18 cellular contexts compared by ENCODE assay signal in the genomic region with DNA sequence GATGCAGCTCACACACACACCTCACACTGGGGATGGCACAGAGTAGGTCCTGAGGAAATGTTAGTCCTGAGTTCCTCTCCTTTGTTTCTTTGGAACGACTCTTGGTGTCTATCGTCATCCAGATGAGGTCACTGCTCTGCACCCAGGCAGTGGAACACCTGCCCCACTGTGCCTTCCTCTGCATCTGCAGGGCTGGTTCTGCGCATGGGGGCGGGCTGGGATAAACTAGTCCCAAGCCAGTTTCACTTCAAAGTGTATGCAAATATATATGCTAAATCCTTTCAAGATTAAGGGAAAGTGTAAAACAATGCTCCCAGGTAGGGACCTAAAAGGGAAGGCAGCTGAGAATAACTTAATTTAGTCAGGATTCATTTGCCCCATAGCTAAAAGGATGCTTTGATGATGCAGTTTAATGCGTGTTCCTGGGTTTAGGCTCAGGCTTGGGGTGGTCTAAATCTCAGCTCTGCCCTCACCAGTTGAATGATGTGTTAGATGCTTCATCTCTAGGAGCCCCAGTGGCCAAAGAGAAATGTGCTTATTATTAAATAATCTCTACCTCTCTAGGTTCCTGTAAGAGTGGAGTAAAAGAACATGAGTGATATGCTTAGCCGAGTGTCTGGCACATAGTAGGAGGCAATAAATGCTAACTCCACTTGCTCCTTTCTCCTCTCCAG. TPM values are rescaled to one million over a fixed set of nuclear protein-coding genes. Genes with fewer than 3 reads are reported as not detected.
DNase-seq lines count a peak whose midpoint lies in the region; ATAC-seq, FAIRE-seq and TF ChIP-seq lines count a peak whose summit lies in the region.
"Had no signal": no experiment of that assay in that cellular context is flagged by ENCODE, and none has a peak within 500 bp of the region (broad histone marks: within the 10 kb centered on the region; RNA-seq: fewer than 3 reads in every experiment).

No MANE protein-coding gene starts in this region.

- no peak overlapping the region for H2BK15ac ChIP-seq in H1 (ENCODE audit: low read length)

- H2AK5ac ChIP-seq in H1 (ENCODE audit: low read depth, low read length), result no peak overlapping the region

- POLR2A ChIA-PET in H1 (lab: Charles Lee; ENCODE audit: partially characterized antibody), result no interaction called here

- H3K4ac ChIP-seq in H1 (replicated peaks; ENCODE audit: insufficient read length, low read depth, low read length), result no peak overlapping the region

- no peak overlapping the region; a peak in 1 of 7 replicates for H3K9ac ChIP-seq in H1 (replicated peaks in 1 of 4; ENCODE audit: extremely low read depth in 1 of 4, low read depth in 3 of 4, low read length in 3 of 4)

- H2BK20ac ChIP-seq in H1 (ENCODE audit: low read length), result no peak overlapping the region

- H4K8ac ChIP-seq in H1 (ENCODE audit: extremely low read depth, insufficient read depth, low read length), result no peak overlapping the region

- ATAC-seq in GM18870 (IDR thresholded peaks at IDR 0.05; ENCODE audit: unreplicated experiment) (peak; percentile 39), GM21619 (IDR thresholded peaks at IDR 0.05; ENCODE audit: unreplicated experiment) (peak; percentile 41), HG03064 (IDR thresholded peaks at IDR 0.05; ENCODE audit: low read depth, unreplicated experiment) (peak; percentile 24)
- ATAC-seq: naive thymus-derived CD8-positive, alpha-beta T cell had no signal

- CTCF ChIA-PET in H1 (lab: Charles Lee; ENCODE audit: partially characterized antibody), result interaction anchor here (1.0 to 1.2 kb wide), 2 partner anchors 45 to 346 kb away, joined by 3 to 5 read pairs; no protein-coding TSS in a partner anchor

- no peaks in the 10 kb centered on the region for H3K79me1 ChIP-seq in H1 (ENCODE audit: low read depth, low read length)

- TF ChIP-seq EP300 in H1 (IDR thresholded peaks at IDR 0.05; ENCODE audit: borderline replicate concordance in 1 of 2, low read depth in 2 of 2, low read length in 2 of 2), result no peak

- 87% methylated on average over 6 of the region's 6 CpGs; no CpG with 5 or more reads in 1 of the 2 experiments for WGBS in H1 (ENCODE audit: extremely low coverage in 1 of 2, insufficient coverage in 1 of 2, insufficient read length in 1 of 2, insufficient replicate concordance in 2 of 2, low coverage in 1 of 2, low lambda C conversion rate in 2 of 2, missing lambda C conversion rate in 1 of 2), 2 experiments

- H3K79me2 ChIP-seq in H1 (ENCODE audit: control insufficient read depth in 1 of 2, insufficient read depth in 2 of 2, low read length in 2 of 2), result no peaks in the 10 kb centered on the region

- H2BK5ac ChIP-seq in H1 (ENCODE audit: low read depth, low read length), result no peak overlapping the region

- no peak overlapping the region for H3K18ac ChIP-seq in H1 (ENCODE audit: extremely low read depth, low read length)

- no peaks in the 10 kb centered on the region for H3K23me2 ChIP-seq in H1 (ENCODE audit: low read depth, low read length)

- no peak overlapping the region for H4K5ac ChIP-seq in H1 (ENCODE audit: insufficient read length, low read depth, low read length)

- H3K9me3 ChIP-seq in H1 (ENCODE audit: insufficient read depth in 2 of 2, low read depth in 1 of 2, low read length in 1 of 2), result no peaks in the 10 kb centered on the region
- H3K9me3 ChIP-seq: tibial nerve had no signal

- H3K4me2 ChIP-seq in H1 (ENCODE audit: insufficient read depth in 1 of 2, low read depth in 2 of 2, low read length in 2 of 2), result no peak overlapping the region

- no peak for TF ChIP-seq RAD21 in H1 (IDR thresholded peaks at IDR 0.05 in 1 of 2, conservative IDR thresholded peaks at IDR 0.05 in 1 of 2; ENCODE audit: low read depth in 2 of 2, low read length in 2 of 2)

- no peak for TF ChIP-seq POLR2A in H1 (IDR thresholded peaks at IDR 0.05; ENCODE audit: control extremely low read depth in 1 of 2, low read depth in 2 of 2, low read length in 2 of 2)

- no peak overlapping the region for H4K91ac ChIP-seq in H1 (replicated peaks; ENCODE audit: insufficient read length, low read length)

- H3K23ac ChIP-seq in H1 (ENCODE audit: insufficient read length), result no peak overlapping the region

- H4K20me1 ChIP-seq in H1 (replicated peaks in 1 of 2; ENCODE audit: control insufficient read depth in 1 of 2, insufficient read depth in 2 of 2, low read length in 2 of 2), result no peaks in the 10 kb centered on the region

- H2AFZ ChIP-seq in H1 (ENCODE audit: low read length), result no peak overlapping the region

- H2BK12ac ChIP-seq in H1 (ENCODE audit: low read depth, low read length), result peak overlapping the region; percentile 82; the same call in 1 of the 2 replicates

- DNase-seq in H1 (ENCODE audit: low read depth in 1 of 2, low spot score in 2 of 2) (no peak), OCI-M2 (lab: John Stamatoyannopoulos, UW; ENCODE audit: unreplicated experiment) (no peak), NCI-H2029 treated with DMSO at 0.1 percent for 48 hours (lab: John Stamatoyannopoulos, UW) (no peak), NCI-H774 (lab: John Stamatoyannopoulos, UW) (no peak)
- DNase-seq in stimulated activated CD4-positive, alpha-beta T cell treated with anti-CD3 and anti-CD28 coated beads, Interleukin-2, amount 100 ng/mL, for 48 hours, result no peak
- DNase-seq: naive thymus-derived CD8-positive, alpha-beta T cell; NCI-H1092; NCI-H2171 treated with DMSO at 0.1 percent for 48 hours; stimulated activated CD4-positive, alpha-beta T cell treated with anti-CD3 and anti-CD28 coated beads, Interleukin-1b, Interleukin-23, amount 100 ng/mL, for 48 hours; stimulated activated CD8-positive, alpha-beta memory T cell treated with anti-CD3 and anti-CD28 coated beads, Interleukin-4, amount 100 ng/mL, for 48 hours had no signal

- no peaks in the 10 kb centered on the region for H3K27me3 ChIP-seq in H1 (replicated peaks in 1 of 4; ENCODE audit: control insufficient read depth in 3 of 4, extremely low read depth in 1 of 4, insufficient read depth in 3 of 4, low read length in 3 of 4)
- H3K27me3 ChIP-seq: tibial nerve had no signal

- no peak for TF ChIP-seq CTCF in H1 (IDR thresholded peaks at IDR 0.05; ENCODE audit: control extremely low read depth in 1 of 3, insufficient read depth in 1 of 3, low read depth in 1 of 3, low read length in 3 of 3)

- H3K4me1 ChIP-seq in H1 (replicated peaks in 1 of 4; ENCODE audit: control insufficient read depth in 3 of 4, insufficient read depth in 4 of 4, low read length in 3 of 4), result peaks cover 0 to 9% (median 4%) of the 10 kb centered on the region in 4 experiments; a peak in 4 of 7 replicates

- no peak overlapping the region for H3K4me3 ChIP-seq in H1 (ENCODE audit: extremely low read depth in 1 of 4, insufficient read depth in 2 of 4, low read depth in 3 of 4, low read length in 4 of 4)
- H3K4me3 ChIP-seq: tibial nerve had no signal

- H3K36me3 ChIP-seq in H1 (ENCODE audit: control insufficient read depth in 2 of 4, insufficient read depth in 4 of 4, low read length in 3 of 4), result no peaks in the 10 kb centered on the region
- H3K36me3 ChIP-seq: tibial nerve had no signal

- H3K14ac ChIP-seq in H1 (ENCODE audit: insufficient read length), result no peak overlapping the region

- FAIRE-seq in H1 (lab: Jason Lieb, UNC), result no peak

- H3K56ac ChIP-seq in H1 (replicated peaks; ENCODE audit: insufficient read length, low read depth, low read length), result no peak overlapping the region

- H3K27ac ChIP-seq in H1 (ENCODE audit: low read depth, low read length), result no peak overlapping the region

- no peak overlapping the region for H2BK120ac ChIP-seq in H1 (replicated peaks; ENCODE audit: low read depth, low read length)

TF ChIP-seq in H1, 55 proteins besides CTCF, POLR2A, EP300 and RAD21:
- TF ChIP-seq SRF (IDR thresholded peaks at IDR 0.05; ENCODE audit: low read depth, low read length), result no peak
- no peak for TF ChIP-seq ASH2L (IDR thresholded peaks at IDR 0.05; ENCODE audit: low read length)
- TF ChIP-seq BRCA1 (IDR thresholded peaks at IDR 0.05; ENCODE audit: low read depth, low read length), result no peak
- no peak for TF ChIP-seq GABPA (IDR thresholded peaks at IDR 0.05; ENCODE audit: borderline replicate concordance, insufficient read depth, low read length)
- TF ChIP-seq NRF1 (IDR thresholded peaks at IDR 0.05; ENCODE audit: low read depth, low read length), result no peak
- no peak for TF ChIP-seq EZH2 (IDR thresholded peaks at IDR 0.05; ENCODE audit: low read depth, low read length, severe bottlenecking)
- no peak for TF ChIP-seq CBX8 (IDR thresholded peaks at IDR 0.05; ENCODE audit: borderline replicate concordance, low read depth, low read length)
- TF ChIP-seq SP1 (IDR thresholded peaks at IDR 0.05; ENCODE audit: low read depth, low read length), result no peak
- TF ChIP-seq HDAC2 (IDR thresholded peaks at IDR 0.05; ENCODE audit: borderline replicate concordance in 1 of 2, low read depth in 2 of 2, low read length in 2 of 2), result no peak
- no peak for TF ChIP-seq JUND (IDR thresholded peaks at IDR 0.05; ENCODE audit: low read length)
- TF ChIP-seq SIN3A (conservative IDR thresholded peaks at IDR 0.05 in 1 of 2, IDR thresholded peaks at IDR 0.05 in 1 of 2; ENCODE audit: low read depth in 1 of 2, low read length in 2 of 2), result no peak
- TF ChIP-seq JUN (IDR thresholded peaks at IDR 0.05; ENCODE audit: low read depth, low read length), result no peak
- TF ChIP-seq RNF2 (IDR thresholded peaks at IDR 0.05; ENCODE audit: borderline replicate concordance, low read depth, low read length, missing control alignments, poor library complexity, severe bottlenecking), result no peak
- no peak for TF ChIP-seq CHD2 (IDR thresholded peaks at IDR 0.05; ENCODE audit: low read length)
- TF ChIP-seq KDM1A (IDR thresholded peaks at IDR 0.05; ENCODE audit: borderline replicate concordance, low read length), result no peak
TF ChIP-seq in H1: peak in this region for 0.

RNA-seq across cellular contexts. Expression of a gene that starts 47.1 kb away (rescaled TPM):
- total RNA-seq in H1 (2021; fragmentation: NEBNext Ultra II Directional; extraction: Animal tissue kit (Norgen Biotek cat#: 25700)), result 0.07 and 0.10 TPM in 2 replicates
- polyA plus RNA-seq in H1 (2011; rRNA removed), result not detected in 2 replicates
- polyA plus RNA-seq in H1 (2011; cell fraction: cytosol; rRNA removed), result not detected
- polyA plus RNA-seq in H1 (2011; cell fraction: nucleus; rRNA removed), result 0.03 TPM
- polyA plus RNA-seq in H1 (2012, experiment 1 of 2), result not detected in 4 replicates
- polyA plus RNA-seq in H1 (2012, experiment 2 of 2), result not detected
- not detected for polyA plus RNA-seq in H1 (2013, experiment 1 of 2)
- polyA plus RNA-seq in H1 (2013, experiment 2 of 2), result not detected
- 0.15 TPM in 1 of 2 replicates, not detected in the other for polyA minus RNA-seq in H1 (2011; rRNA and poly(A)+ RNA removed)
- not detected for polyA minus RNA-seq in H1 (2011; cell fraction: cytosol; rRNA and poly(A)+ RNA removed)
- not detected for polyA minus RNA-seq in H1 (2011; cell fraction: nucleus; rRNA and poly(A)+ RNA removed)
- total RNA-seq: dermis microvascular lymphatic vessel endothelial cell; naive thymus-derived CD8-positive, alpha-beta T cell; renal cortical epithelial cell had no signal
- polyA plus RNA-seq: IgD-negative memory B cell; liver; naive thymus-derived CD8-positive, alpha-beta T cell had no signal
